Comparison of ENCODE assay signal across 13 cellular contexts in genomic region chr14:74599201-74599809, GRCh38. TPM values are rescaled to one million over a fixed set of nuclear protein-coding genes. Genes with fewer than 3 reads are reported as not detected.
DNase-seq lines count a peak whose midpoint lies in the region; ATAC-seq and TF ChIP-seq lines count a peak whose summit lies in the region.
"Had no signal": no experiment of that assay in that cellular context is flagged by ENCODE, and none has a peak within 500 bp of the region (broad histone marks: within the 10 kb centered on the region; RNA-seq: fewer than 3 reads in every experiment).

No MANE protein-coding gene starts in this region.

- H3K36me3 ChIP-seq in right atrium auricular region (no peaks in the 10 kb centered on the region), psoas muscle (ENCODE audit: insufficient read depth in 1 of 2, low read depth in 1 of 2) (peaks cover 0 to 11% of the 10 kb centered on the region in 2 donors)

- 47 to 54% (median 48%) methylated on average over 12 of the region's 12 CpGs for WGBS in psoas muscle, 3 donors

- H3K4me1 ChIP-seq in right atrium auricular region (peaks cover 0 to 68% of the 10 kb centered on the region in 2 donors), psoas muscle (peaks cover 14% of the 10 kb centered on the region)

- intact Hi-C loops in Right ventricle myocardium inferior (cut with DNase I) = no loop called here
- intact Hi-C loops in cardiac septum (cut with DNase I) = no loop called here
- intact Hi-C loops in psoas muscle (cut with DNase I) = no loop called here

- ATAC-seq in Right ventricle myocardium inferior = peak; percentile 45
- no peak for ATAC-seq in psoas muscle
- ATAC-seq: natural killer cell treated with Interleukin-12 subunit alpha and Interleukin-12 subunit beta and Interleukin-15 and Interleukin-18, amount 100 ng/mL, for 72 hours had no signal

- H3K27ac ChIP-seq in right atrium auricular region (peak overlapping the region; percentile 79 to 81), psoas muscle (peak overlapping the region; percentile 5)

- DNase-seq in Right ventricle myocardium inferior (ENCODE audit: missing footprints) (peak; percentile 70), cardiac septum (ENCODE audit: low spot score) (no peak), right atrium auricular region (ENCODE audit: low spot score) (no peak), psoas muscle (peak in 1 of 2 donors; percentile 50), MV-4-11 (lab: John Stamatoyannopoulos, UW) (no peak), 8988T (no peak), activated gamma-delta T cell (lab: John Stamatoyannopoulos, UW) (no peak)
- DNase-seq in activated CD8-positive, alpha-beta memory T cell treated with anti-CD3 and anti-CD28 coated beads, Interleukin-2, amount 50 U/mL, for 48 hours = no peak
- DNase-seq: endodermal cell; KBM-7; NCI-H2171 treated with DMSO at 0.1 percent for 48 hours; stimulated activated naive CD4-positive, alpha-beta T cell treated with Interleukin-2 at 50 U/mL for 16 hours had no signal

- H3K4me3 ChIP-seq in right atrium auricular region (no peak overlapping the region), psoas muscle (no peak overlapping the region)

- H3K9me3 ChIP-seq in right atrium auricular region (no peaks in the 10 kb centered on the region), psoas muscle (no peaks in the 10 kb centered on the region)

- TF ChIP-seq CTCF in right atrium auricular region (IDR thresholded peaks at IDR 0.05) (no peak), psoas muscle (IDR thresholded peaks at IDR 0.05) (no peak)

- H3K27me3 ChIP-seq in right atrium auricular region (no peaks in the 10 kb centered on the region), psoas muscle (ENCODE audit: insufficient read depth in 3 of 3, low read length in 2 of 3) (no peaks in the 10 kb centered on the region)

RNA-seq across cellular contexts. Expression of gene LTBP2, which starts 12.7 kb away (rescaled TPM):
- total RNA-seq in Right ventricle myocardium inferior = 7.6 TPM
- 93.7 TPM for total RNA-seq in cardiac septum
- 100 to 1,000 TPM in 1 of 2 donors, 10 to 100 TPM in 1; 32.1 to 102 TPM for total RNA-seq in right atrium auricular region
- 10 to 100 TPM; 11.8 to 51.4 (median 24.2) TPM for total RNA-seq in psoas muscle
- polyA plus RNA-seq in psoas muscle = 1 to 10 TPM; 2.4 to 6.1 (median 3.2) TPM
